ENCODE assay signal across 17 cellular contexts in the genomic region with DNA sequence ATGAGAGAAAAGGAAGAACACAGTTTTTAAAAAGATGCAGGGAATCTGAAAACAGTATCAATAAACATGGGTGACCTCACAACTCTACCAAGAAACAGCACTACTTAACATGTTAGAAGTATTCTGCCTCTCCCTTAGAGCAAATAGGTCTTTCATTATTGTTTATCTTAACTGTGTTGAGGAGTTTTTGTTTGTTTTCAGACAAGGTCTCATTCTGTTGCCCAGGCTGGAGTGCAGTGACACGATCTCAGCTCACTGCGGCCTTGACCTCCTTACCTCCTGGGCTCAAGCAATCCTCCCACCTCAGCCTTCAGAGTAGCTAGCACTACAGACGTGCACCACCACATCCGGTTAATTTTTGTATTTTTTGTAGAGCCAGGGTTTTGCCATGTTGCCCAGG.
DNase-seq lines count a peak whose midpoint lies in the region; ATAC-seq, FAIRE-seq and TF ChIP-seq lines count a peak whose summit lies in the region.
"Had no signal": no experiment of that assay in that cellular context is flagged by ENCODE, and none has a peak within 500 bp of the region (broad histone marks: within the 10 kb centered on the region; RNA-seq: fewer than 3 reads in every experiment).

No MANE protein-coding gene starts in this region.

- peaks cover 0 to 4% of the 10 kb centered on the region in 2 donors for H3K9me3 ChIP-seq in lung (ENCODE audit: control insufficient read depth in 2 of 2, insufficient read depth in 1 of 2, low read length in 1 of 2)
- H3K9me3 ChIP-seq in upper lobe of right lung, result no peaks in the 10 kb centered on the region
- no peaks in the 10 kb centered on the region for H3K9me3 ChIP-seq in gastrocnemius medialis
- H3K9me3 ChIP-seq: BLaER1, HAP-1 had no signal

- FAIRE-seq in endometrium (lab: Jason Lieb, UNC), result peak; percentile 69
- FAIRE-seq: GM12892 had no signal

- H3K36me3 ChIP-seq in lung (ENCODE audit: control insufficient read depth in 2 of 2, insufficient read depth in 2 of 2, low read length in 2 of 2) (no peaks in the 10 kb centered on the region), upper lobe of right lung (no peaks in the 10 kb centered on the region), gastrocnemius medialis (no peaks in the 10 kb centered on the region)
- H3K36me3 ChIP-seq: BLaER1, HAP-1 had no signal

- TF ChIP-seq POLR2A in gastrocnemius medialis (IDR thresholded peaks at IDR 0.05), result no peak

- TF ChIP-seq CTCF in lung (IDR thresholded peaks at IDR 0.05; ENCODE audit: control extremely low read depth, extremely low read depth), result no peak
- TF ChIP-seq CTCF in upper lobe of right lung (IDR thresholded peaks at IDR 0.05), result no peak
- TF ChIP-seq CTCF in gastrocnemius medialis (IDR thresholded peaks at IDR 0.05 in 4 of 5, conservative IDR thresholded peaks at IDR 0.05 in 1 of 5), result no peak

- no peak overlapping the region for H3K4me3 ChIP-seq in lung
- no peak overlapping the region for H3K4me3 ChIP-seq in upper lobe of right lung
- no peak overlapping the region for H3K4me3 ChIP-seq in gastrocnemius medialis
- H3K4me3 ChIP-seq: BLaER1, HAP-1 had no signal

- H3K27me3 ChIP-seq in lung (ENCODE audit: control insufficient read depth, insufficient read depth) (no peaks in the 10 kb centered on the region), upper lobe of right lung (no peaks in the 10 kb centered on the region), gastrocnemius medialis (no peaks in the 10 kb centered on the region)
- H3K27me3 ChIP-seq: BLaER1 had no signal

- peak; percentile 39 for ATAC-seq in lung (ENCODE audit: insufficient read depth, low FRiP score)
- peak; percentile 77 for ATAC-seq in upper lobe of right lung
- ATAC-seq in gastrocnemius medialis, result no peak

- DNase-seq in DMS53 (lab: John Stamatoyannopoulos, UW) (peak; percentile 3), DMS53 treated with DMSO at 0.1 percent for 48 hours (lab: John Stamatoyannopoulos, UW; ENCODE audit: unreplicated experiment) (no peak), lung (ENCODE audit: low spot score) (no peak), upper lobe of right lung (no peak), gastrocnemius medialis (no peak), SKM-1 treated with dmso at 0.1 percent for 144 hours (lab: John Stamatoyannopoulos, UW; ENCODE audit: unreplicated experiment) (no peak), posterior vena cava (ENCODE audit: low spot score) (no peak)
- DNase-seq: 8988T; AML-193; CD8-positive, alpha-beta memory T cell; DMS 273 treated with DMSO at 0.1 percent for 48 hours; DND-41; GDM1 had no signal

- intact Hi-C loops in upper lobe of right lung (cut with DNase I), result no loop called here
- intact Hi-C loops in gastrocnemius medialis (cut with DNase I; ENCODE audit: low total_unique reads), result no loop called here
- intact Hi-C loops in posterior vena cava (cut with DNase I), result no loop called here

- H3K27ac ChIP-seq in lung (ENCODE audit: low read depth in 1 of 2, low read length in 1 of 2) (no peak overlapping the region), upper lobe of right lung (no peak overlapping the region), gastrocnemius medialis (no peak overlapping the region)
- H3K27ac ChIP-seq: BLaER1 had no signal

- H3K4me1 ChIP-seq in lung (ENCODE audit: control insufficient read depth in 2 of 2, insufficient read depth in 2 of 2, low read length in 2 of 2) (no peaks in the 10 kb centered on the region), upper lobe of right lung (no peaks in the 10 kb centered on the region), gastrocnemius medialis (no peaks in the 10 kb centered on the region)
- H3K4me1 ChIP-seq: BLaER1 had no signal

- whole genome bisulfite sequencing in lung, 2 donors, result 72 to 84% methylated on average over 4 of the region's 4 CpGs

- in situ Hi-C loops in gastrocnemius medialis (cut with MboI; ENCODE audit: low sequenced_read_pairs in 4 of 4), result no loop called here

Comparison
In these comparisons a context has a peak if more than half of its experiments do, and no peak if none do; other contexts are left out.
1. ATAC-seq: peak in lung (single experiment) and upper lobe of right lung (single experiment); none in gastrocnemius medialis (0 of 2).